ENCODE assay signal across 21 cellular contexts in the genomic region with DNA sequence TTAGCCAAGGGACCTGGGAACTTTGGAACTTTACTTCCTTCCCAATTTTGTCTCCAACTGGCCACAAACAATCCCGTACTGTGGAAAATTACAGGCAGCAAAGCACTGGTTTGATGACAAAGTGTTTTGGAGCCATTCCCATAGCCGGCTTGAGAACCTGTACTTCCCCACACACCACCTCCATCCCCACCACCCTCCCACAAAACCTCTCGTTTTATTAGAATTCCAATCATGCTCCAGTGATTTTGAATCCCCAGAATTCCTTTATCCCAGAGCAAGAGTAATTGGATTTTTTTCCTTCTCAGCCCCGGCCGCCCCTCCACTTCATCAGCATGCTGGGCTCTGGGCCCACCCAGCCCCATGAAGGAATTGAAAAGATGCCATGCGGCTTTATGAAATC.
DNase-seq lines count a peak whose midpoint lies in the region; ATAC-seq, FAIRE-seq and TF ChIP-seq lines count a peak whose summit lies in the region.
"Had no signal": no experiment of that assay in that cellular context is flagged by ENCODE, and none has a peak within 500 bp of the region (broad histone marks: within the 10 kb centered on the region; RNA-seq: fewer than 3 reads in every experiment).

No MANE protein-coding gene starts in this region.

- H3K4me3 ChIP-seq in AG10803 (ENCODE audit: low read length) (no peak overlapping the region), astrocyte (ENCODE audit: insufficient read depth, low read depth, low read length) (no peak overlapping the region), neuronal stem cell (ENCODE audit: low read length in 2 of 2) (no peak overlapping the region)
- H3K4me3 ChIP-seq: gastroesophageal sphincter, vagina had no signal

- TF ChIP-seq CTCF in AG10803 (conservative IDR thresholded peaks at IDR 0.05; ENCODE audit: low read length) = no peak
- TF ChIP-seq CTCF in astrocyte (IDR thresholded peaks at IDR 0.05; ENCODE audit: insufficient read depth, low read depth, low read length) = no peak

- no peaks in the 10 kb centered on the region for H3K79me2 ChIP-seq in astrocyte (ENCODE audit: insufficient read depth, low read length)

- H3K27ac ChIP-seq in astrocyte (ENCODE audit: low read depth, low read length) (peak overlapping the region; percentile 20), neuronal stem cell (replicated peaks; ENCODE audit: low read length) (peak overlapping the region; percentile 44)
- H3K27ac ChIP-seq: gastroesophageal sphincter, vagina had no signal

- no peak overlapping the region for H2AK5ac ChIP-seq in neuronal stem cell (ENCODE audit: low read depth, low read length)

- H3K4me3 Mint-ChIP-seq in astrocyte (ENCODE audit: unreplicated experiment) = no peak overlapping the region
- H3K4me3 Mint-ChIP-seq: H9; naive thymus-derived CD4-positive, alpha-beta T cell; stimulated activated naive CD8-positive, alpha-beta T cell treated with anti-CD3 and anti-CD28 coated beads, Interleukin-15, amount 100 ng/mL, for 72 hours; T-cell; WTC11 had no signal

- H3K4me1 ChIP-seq in astrocyte (ENCODE audit: insufficient read depth, low read length) (peaks cover 23% of the 10 kb centered on the region), neuronal stem cell (ENCODE audit: control insufficient read depth in 2 of 2, insufficient read depth in 1 of 2, low read depth in 1 of 2, low read length in 2 of 2) (peaks cover 0 to 28% of the 10 kb centered on the region in 2 donors)
- H3K4me1 ChIP-seq: gastroesophageal sphincter, vagina had no signal

- H3K18ac ChIP-seq in neuronal stem cell (ENCODE audit: low read length) = no peak overlapping the region

- no peak overlapping the region for H3K23ac ChIP-seq in neuronal stem cell (ENCODE audit: low read depth, low read length, poor library complexity)

- no peak overlapping the region for H3K4ac ChIP-seq in neuronal stem cell (ENCODE audit: low read length)

- no CpG with 5 or more reads among the region's 6 CpGs for WGBS in neuronal stem cell (ENCODE audit: extremely low coverage in 2 of 2, insufficient read length in 2 of 2, insufficient replicate concordance in 1 of 2), 2 donors

- H4K8ac ChIP-seq in neuronal stem cell (ENCODE audit: low read depth, low read length) = no peak overlapping the region

- H3K79me1 ChIP-seq in neuronal stem cell (ENCODE audit: low read depth, low read length) = no peaks in the 10 kb centered on the region

- H3K4me2 ChIP-seq in astrocyte (ENCODE audit: low read length) = peak overlapping the region; percentile 4
- no peak overlapping the region for H3K4me2 ChIP-seq in neuronal stem cell (ENCODE audit: insufficient read depth, low read length, poor library complexity, severe bottlenecking)

- H3K27me3 ChIP-seq in astrocyte (ENCODE audit: insufficient read depth, low read length) (no peaks in the 10 kb centered on the region), neuronal stem cell (ENCODE audit: control insufficient read depth in 3 of 3, insufficient read depth in 3 of 3, low read depth in 1 of 3, low read length in 3 of 3) (no peaks in the 10 kb centered on the region)
- H3K27me3 ChIP-seq: gastroesophageal sphincter, vagina had no signal

- peaks cover 23% of the 10 kb centered on the region for H3K27me3 Mint-ChIP-seq in astrocyte (ENCODE audit: low read depth, unreplicated experiment)
- H3K27me3 Mint-ChIP-seq: stimulated activated naive CD8-positive, alpha-beta T cell treated with anti-CD3 and anti-CD28 coated beads, Interleukin-15, amount 100 ng/mL, for 72 hours had no signal

- H3K14ac ChIP-seq in neuronal stem cell (ENCODE audit: low read length) = no peak overlapping the region

- DNase-seq in AG10803 (ENCODE audit: low read depth) (peak; percentile 77), HTR-8/SVneo (ENCODE audit: insufficient read length, low spot score) (peak; percentile 14), astrocyte (ENCODE audit: low read depth) (peak; percentile 89), neuronal stem cell (ENCODE audit: low spot score) (peak; percentile 26), NCI-H748 treated with DMSO at 0.1 percent for 48 hours (lab: John Stamatoyannopoulos, UW) (no peak), NCI-H748 (lab: John Stamatoyannopoulos, UW; ENCODE audit: unreplicated experiment) (no peak)
- DNase-seq in stimulated activated CD4-positive, alpha-beta T cell treated with anti-CD3 and anti-CD28 coated beads, Interleukin-12 subunit alpha, Interleukin-12 subunit beta, amount 100 ng/mL, for 4 hours = no peak
- DNase-seq: amniotic stem cell; H9; naive thymus-derived CD4-positive, alpha-beta T cell; NCI-H2029; NCI-H69; RPMI8226; stimulated activated naive CD8-positive, alpha-beta T cell treated with anti-CD3 and anti-CD28 coated beads, Interleukin-15, amount 100 ng/mL, for 72 hours; T-cell had no signal

- FAIRE-seq in HTR-8/SVneo (lab: Jason Lieb, UNC) (no peak), astrocyte (lab: Jason Lieb, UNC) (peak; percentile 71)
- FAIRE-seq: G401.6, HepG2 had no signal

- no peak for ATAC-seq in GM19023 (IDR thresholded peaks at IDR 0.05; ENCODE audit: unreplicated experiment)
- ATAC-seq: gastroesophageal sphincter; HepG2; naive thymus-derived CD4-positive, alpha-beta T cell; stimulated activated naive CD8-positive, alpha-beta T cell treated with anti-CD3 and anti-CD28 coated beads, Interleukin-15, amount 100 ng/mL, for 72 hours; T-cell; WTC11 had no signal

- no peak overlapping the region for H2BK12ac ChIP-seq in neuronal stem cell (ENCODE audit: low read length)

- H2BK120ac ChIP-seq in neuronal stem cell (ENCODE audit: low read depth, low read length) = no peak overlapping the region

- no peak overlapping the region for H2BK15ac ChIP-seq in neuronal stem cell (ENCODE audit: low read length)

- H4K91ac ChIP-seq in neuronal stem cell (ENCODE audit: low read depth, low read length, poor library complexity) = no peak overlapping the region

- H2AFZ ChIP-seq in astrocyte (ENCODE audit: low read depth, low read length) (peak overlapping the region; percentile 6), neuronal stem cell (ENCODE audit: low read length) (peak overlapping the region; percentile 3)

- H3K9me3 Mint-ChIP-seq in astrocyte (ENCODE audit: unreplicated experiment) = peaks cover 2% of the 10 kb centered on the region
- H3K9me3 Mint-ChIP-seq: H9; naive thymus-derived CD4-positive, alpha-beta T cell; stimulated activated naive CD8-positive, alpha-beta T cell treated with anti-CD3 and anti-CD28 coated beads, Interleukin-15, amount 100 ng/mL, for 72 hours; T-cell; WTC11 had no signal

- no peaks in the 10 kb centered on the region for H3K9me3 ChIP-seq in astrocyte (ENCODE audit: insufficient read depth, low read depth, low read length)
- no peaks in the 10 kb centered on the region for H3K9me3 ChIP-seq in neuronal stem cell (replicated peaks in 1 of 2; ENCODE audit: control insufficient read depth in 2 of 2, insufficient read depth in 1 of 2, low read depth in 1 of 2, low read length in 2 of 2)
- H3K9me3 ChIP-seq: gastroesophageal sphincter, vagina had no signal

- peaks cover 15% of the 10 kb centered on the region for H3K4me1 Mint-ChIP-seq in astrocyte (ENCODE audit: low read depth, unreplicated experiment)
- H3K4me1 Mint-ChIP-seq: naive thymus-derived CD4-positive, alpha-beta T cell; stimulated activated naive CD8-positive, alpha-beta T cell treated with anti-CD3 and anti-CD28 coated beads, Interleukin-15, amount 100 ng/mL, for 72 hours; T-cell had no signal

- H2BK5ac ChIP-seq in neuronal stem cell (ENCODE audit: low read length) = no peak overlapping the region

- no peak overlapping the region for H3K27ac Mint-ChIP-seq in astrocyte (ENCODE audit: unreplicated experiment)
- H3K27ac Mint-ChIP-seq: H9, T-cell, WTC11 had no signal

- no peaks in the 10 kb centered on the region for H3K36me3 Mint-ChIP-seq in astrocyte (ENCODE audit: low read depth, unreplicated experiment)
- H3K36me3 Mint-ChIP-seq: WTC11 had no signal

- no peaks in the 10 kb centered on the region for H3K36me3 ChIP-seq in astrocyte (ENCODE audit: insufficient read depth, low read length)
- H3K36me3 ChIP-seq in neuronal stem cell (replicated peaks in 1 of 2; ENCODE audit: control insufficient read depth in 2 of 2, insufficient read depth in 2 of 2, low read length in 2 of 2) = no peaks in the 10 kb centered on the region
- H3K36me3 ChIP-seq: vagina had no signal

- H3K9ac ChIP-seq in astrocyte (ENCODE audit: low read length) = no peak overlapping the region
- no peak overlapping the region for H3K9ac ChIP-seq in neuronal stem cell (ENCODE audit: low read depth, low read length, poor library complexity)

- H4K20me1 ChIP-seq in astrocyte (ENCODE audit: insufficient read depth, low read length) = no peaks in the 10 kb centered on the region

Comparison
In these comparisons a context has a peak if more than half of its experiments do, and no peak if none do; other contexts are left out.
1. DNase-seq: peak in AG10803 (single experiment), HTR-8/SVneo (single experiment), astrocyte (single experiment) and neuronal stem cell (single experiment); none in NCI-H748 treated with DMSO at 0.1 percent for 48 hours (single experiment), stimulated activated CD4-positive, alpha-beta T cell treated with anti-CD3 and anti-CD28 coated beads, Interleukin-12 subunit alpha, Interleukin-12 subunit beta, amount 100 ng/mL, for 4 hours (single experiment) and NCI-H748 (single experiment).